Comparison of ENCODE assay signal across 1 cellular context in the genomic region with DNA sequence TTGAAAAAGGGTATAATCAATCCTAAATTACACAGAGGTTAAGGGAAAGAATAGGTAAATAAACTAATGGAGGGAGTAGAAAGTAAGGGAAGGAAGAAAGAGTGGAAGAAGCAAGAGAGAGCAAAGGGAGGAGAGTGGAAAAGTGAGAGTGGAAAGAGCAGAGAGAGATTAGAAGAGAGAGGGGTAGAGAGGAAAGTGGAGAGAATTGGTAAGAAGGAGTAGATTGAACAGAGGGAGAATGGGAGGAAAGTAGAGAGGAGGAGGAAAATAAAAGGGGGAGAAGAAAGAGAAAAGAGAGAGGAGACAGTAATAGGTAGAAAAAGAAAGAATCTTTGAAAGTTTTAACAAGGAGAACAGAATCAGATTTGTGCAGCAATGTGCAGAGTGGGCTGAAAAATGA.
TF ChIP-seq lines count a peak whose summit lies in the region.

No MANE protein-coding gene starts in this region.

TF ChIP-seq in GM23338, 12 proteins besides CTCF, POLR2A, EP300 and RAD21:
- TF ChIP-seq CREB1 (CRISPR knock-in tag; IDR thresholded peaks at IDR 0.05; ENCODE audit: low read depth) (no peak), ZNF331 (CRISPR knock-in tag; IDR thresholded peaks at IDR 0.05; ENCODE audit: low read depth) (no peak), EZH2 (IDR thresholded peaks at IDR 0.05; ENCODE audit: low read depth, unreplicated experiment) (no peak)
- TF ChIP-seq, protein P1, sequence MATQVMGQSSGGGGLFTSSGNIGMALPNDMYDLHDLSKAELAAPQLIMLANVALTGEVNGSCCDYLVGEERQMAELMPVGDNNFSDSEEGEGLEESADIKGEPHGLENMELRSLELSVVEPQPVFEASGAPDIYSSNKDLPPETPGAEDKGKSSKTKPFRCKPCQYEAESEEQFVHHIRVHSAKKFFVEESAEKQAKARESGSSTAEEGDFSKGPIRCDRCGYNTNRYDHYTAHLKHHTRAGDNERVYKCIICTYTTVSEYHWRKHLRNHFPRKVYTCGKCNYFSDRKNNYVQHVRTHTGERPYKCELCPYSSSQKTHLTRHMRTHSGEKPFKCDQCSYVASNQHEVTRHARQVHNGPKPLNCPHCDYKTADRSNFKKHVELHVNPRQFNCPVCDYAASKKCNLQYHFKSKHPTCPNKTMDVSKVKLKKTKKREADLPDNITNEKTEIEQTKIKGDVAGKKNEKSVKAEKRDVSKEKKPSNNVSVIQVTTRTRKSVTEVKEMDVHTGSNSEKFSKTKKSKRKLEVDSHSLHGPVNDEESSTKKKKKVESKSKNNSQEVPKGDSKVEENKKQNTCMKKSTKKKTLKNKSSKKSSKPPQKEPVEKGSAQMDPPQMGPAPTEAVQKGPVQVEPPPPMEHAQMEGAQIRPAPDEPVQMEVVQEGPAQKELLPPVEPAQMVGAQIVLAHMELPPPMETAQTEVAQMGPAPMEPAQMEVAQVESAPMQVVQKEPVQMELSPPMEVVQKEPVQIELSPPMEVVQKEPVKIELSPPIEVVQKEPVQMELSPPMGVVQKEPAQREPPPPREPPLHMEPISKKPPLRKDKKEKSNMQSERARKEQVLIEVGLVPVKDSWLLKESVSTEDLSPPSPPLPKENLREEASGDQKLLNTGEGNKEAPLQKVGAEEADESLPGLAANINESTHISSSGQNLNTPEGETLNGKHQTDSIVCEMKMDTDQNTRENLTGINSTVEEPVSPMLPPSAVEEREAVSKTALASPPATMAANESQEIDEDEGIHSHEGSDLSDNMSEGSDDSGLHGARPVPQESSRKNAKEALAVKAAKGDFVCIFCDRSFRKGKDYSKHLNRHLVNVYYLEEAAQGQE (IDR thresholded peaks at IDR 0.05; ENCODE audit: unreplicated experiment) = no peak
